1 cellular context compared by ENCODE assay signal in the genomic region with DNA sequence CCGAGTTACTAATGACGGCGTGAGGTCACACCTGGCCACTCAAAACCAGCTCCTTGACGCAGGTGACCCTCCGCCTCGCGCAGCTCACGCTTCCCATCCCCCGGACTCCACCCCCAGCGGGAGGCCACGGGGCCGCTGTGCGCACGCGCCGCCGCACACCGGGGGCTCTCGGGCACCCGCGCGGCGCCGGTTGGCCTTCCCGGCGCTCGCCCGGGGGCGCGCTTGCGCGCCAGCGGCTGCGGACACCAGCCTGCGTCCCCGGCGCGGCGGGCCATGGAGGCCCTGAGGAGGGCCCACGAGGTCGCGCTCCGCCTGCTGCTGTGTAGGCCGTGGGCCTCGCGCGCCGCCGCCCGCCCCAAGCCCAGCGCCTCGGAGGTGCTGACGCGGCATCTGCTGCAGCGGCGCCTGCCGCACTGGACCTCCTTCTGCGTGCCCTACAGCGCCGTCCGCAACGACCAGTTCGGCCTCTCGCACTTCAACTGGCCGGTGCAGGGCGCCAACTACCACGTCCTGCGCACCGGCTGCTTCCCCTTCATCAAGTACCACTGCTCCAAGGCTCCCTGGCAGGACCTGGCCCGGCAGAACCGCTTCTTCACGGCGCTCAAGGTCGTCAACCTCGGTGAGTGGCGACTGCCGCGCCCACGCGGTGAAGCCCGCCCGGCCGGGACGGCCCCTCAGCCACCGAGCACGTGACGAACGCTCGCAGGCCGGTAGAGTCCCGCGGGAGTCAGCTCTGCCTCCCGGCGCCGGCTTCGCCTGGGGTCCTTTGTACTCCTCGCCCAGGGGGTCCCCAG.
TF ChIP-seq lines count a peak whose summit lies in the region.

TSS of gene C15orf61 (plus strand) at position 156 of the 794 bp plus-strand sequence. CDS start at position 274, 118 bp downstream.

TF ChIP-seq in K562, 482 proteins besides CTCF, POLR2A, EP300 and RAD21 (continued from another document and continues in another):
- peak; percentile 86 for TF ChIP-seq THAP12 (CRISPR knock-in tag; IDR thresholded peaks at IDR 0.05)
- peak; percentile 88; the same call in 1 of the 2 replicates for TF ChIP-seq TOE1 (IDR thresholded peaks at IDR 0.05; ENCODE audit: borderline replicate concordance)
- no peak for TF ChIP-seq TOE1 (CRISPR knock-in tag; IDR thresholded peaks at IDR 0.05; ENCODE audit: borderline replicate concordance, low read depth)
- no peak for TF ChIP-seq NELFE (IDR thresholded peaks at IDR 0.05; ENCODE audit: insufficient read depth, insufficient read length)
- TF ChIP-seq SIX5 (IDR thresholded peaks at IDR 0.05; ENCODE audit: borderline replicate concordance in 1 of 2, insufficient read depth in 1 of 2, low read depth in 1 of 2, low read length in 2 of 2): no peak
- TF ChIP-seq, protein P1, sequence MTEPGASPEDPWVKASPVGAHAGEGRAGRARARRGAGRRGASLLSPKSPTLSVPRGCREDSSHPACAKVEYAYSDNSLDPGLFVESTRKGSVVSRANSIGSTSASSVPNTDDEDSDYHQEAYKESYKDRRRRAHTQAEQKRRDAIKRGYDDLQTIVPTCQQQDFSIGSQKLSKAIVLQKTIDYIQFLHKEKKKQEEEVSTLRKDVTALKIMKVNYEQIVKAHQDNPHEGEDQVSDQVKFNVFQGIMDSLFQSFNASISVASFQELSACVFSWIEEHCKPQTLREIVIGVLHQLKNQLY (CRISPR knock-in tag; conservative IDR thresholded peaks at IDR 0.05): peak in 1 of 2 experiments; percentile 76; a peak in 2 of 4 replicates
- TF ChIP-seq PURB (CRISPR knock-in tag; IDR thresholded peaks at IDR 0.05; ENCODE audit: low read depth): no peak
- peak; percentile 92 for TF ChIP-seq LCOR (CRISPR knock-in tag; IDR thresholded peaks at IDR 0.05)
- TF ChIP-seq POLR2B (IDR thresholded peaks at IDR 0.05; ENCODE audit: low read depth, partially characterized antibody): peak; percentile 60
- TF ChIP-seq ZNF75A (CRISPR knock-in tag; IDR thresholded peaks at IDR 0.05): no peak
- TF ChIP-seq NBN (IDR thresholded peaks at IDR 0.05; ENCODE audit: low read depth): 0 out of 2 replicates have a peak, but pooled peaks have one; percentile 62
- peak; percentile 44; the same call in 1 of the 2 replicates for TF ChIP-seq KLF13 (tag; IDR thresholded peaks at IDR 0.05; ENCODE audit: borderline replicate concordance, low read depth)
- peak; percentile 15 for TF ChIP-seq TAF9B (IDR thresholded peaks at IDR 0.05; ENCODE audit: partially characterized antibody)
- TF ChIP-seq POLR2G (IDR thresholded peaks at IDR 0.05; ENCODE audit: low read depth, low read length): peak; percentile 96
- peak; percentile 98 for TF ChIP-seq RERE (CRISPR knock-in tag; IDR thresholded peaks at IDR 0.05; ENCODE audit: borderline replicate concordance)
- peak; percentile 39; the same call in 1 of the 2 replicates for TF ChIP-seq MBD2 (IDR thresholded peaks at IDR 0.05; ENCODE audit: borderline replicate concordance, low read depth)
- TF ChIP-seq, protein P2, sequence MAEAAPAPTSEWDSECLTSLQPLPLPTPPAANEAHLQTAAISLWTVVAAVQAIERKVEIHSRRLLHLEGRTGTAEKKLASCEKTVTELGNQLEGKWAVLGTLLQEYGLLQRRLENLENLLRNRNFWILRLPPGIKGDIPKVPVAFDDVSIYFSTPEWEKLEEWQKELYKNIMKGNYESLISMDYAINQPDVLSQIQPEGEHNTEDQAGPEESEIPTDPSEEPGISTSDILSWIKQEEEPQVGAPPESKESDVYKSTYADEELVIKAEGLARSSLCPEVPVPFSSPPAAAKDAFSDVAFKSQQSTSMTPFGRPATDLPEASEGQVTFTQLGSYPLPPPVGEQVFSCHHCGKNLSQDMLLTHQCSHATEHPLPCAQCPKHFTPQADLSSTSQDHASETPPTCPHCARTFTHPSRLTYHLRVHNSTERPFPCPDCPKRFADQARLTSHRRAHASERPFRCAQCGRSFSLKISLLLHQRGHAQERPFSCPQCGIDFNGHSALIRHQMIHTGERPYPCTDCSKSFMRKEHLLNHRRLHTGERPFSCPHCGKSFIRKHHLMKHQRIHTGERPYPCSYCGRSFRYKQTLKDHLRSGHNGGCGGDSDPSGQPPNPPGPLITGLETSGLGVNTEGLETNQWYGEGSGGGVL (CRISPR knock-in tag; IDR thresholded peaks at IDR 0.05): no peak
- TF ChIP-seq EP400 (IDR thresholded peaks at IDR 0.05): peak; percentile 96
- peak; percentile 99 for TF ChIP-seq ZFX (CRISPR knock-in tag; IDR thresholded peaks at IDR 0.05)
- TF ChIP-seq ZNF407 (IDR thresholded peaks at IDR 0.05; ENCODE audit: low read depth): no peak
- TF ChIP-seq ZNF253 (CRISPR knock-in tag; conservative IDR thresholded peaks at IDR 0.05): no peak
- no peak for TF ChIP-seq ATF3 (IDR thresholded peaks at IDR 0.05)
- TF ChIP-seq ATF3 (CRISPR knock-in tag; conservative IDR thresholded peaks at IDR 0.05): no peak; the same call in 1 of the 2 replicates
- peak; percentile 51 for TF ChIP-seq ETS1 (conservative IDR thresholded peaks at IDR 0.05; ENCODE audit: control insufficient read depth, low read depth, low read length)
- no peak; a peak in 1 of 4 replicates for TF ChIP-seq TRIM24 (IDR thresholded peaks at IDR 0.05)
- TF ChIP-seq TCF3 (CRISPR knock-in tag; IDR thresholded peaks at IDR 0.05): no peak
- TF ChIP-seq TFAM (CRISPR knock-in tag; conservative IDR thresholded peaks at IDR 0.05): no peak
- TF ChIP-seq ZBTB9 (CRISPR knock-in tag; IDR thresholded peaks at IDR 0.05): peak; percentile 49
- peak; percentile 68; the same call in 1 of the 2 replicates for TF ChIP-seq ZNF24 (IDR thresholded peaks at IDR 0.05)
